In the genomic region with DNA sequence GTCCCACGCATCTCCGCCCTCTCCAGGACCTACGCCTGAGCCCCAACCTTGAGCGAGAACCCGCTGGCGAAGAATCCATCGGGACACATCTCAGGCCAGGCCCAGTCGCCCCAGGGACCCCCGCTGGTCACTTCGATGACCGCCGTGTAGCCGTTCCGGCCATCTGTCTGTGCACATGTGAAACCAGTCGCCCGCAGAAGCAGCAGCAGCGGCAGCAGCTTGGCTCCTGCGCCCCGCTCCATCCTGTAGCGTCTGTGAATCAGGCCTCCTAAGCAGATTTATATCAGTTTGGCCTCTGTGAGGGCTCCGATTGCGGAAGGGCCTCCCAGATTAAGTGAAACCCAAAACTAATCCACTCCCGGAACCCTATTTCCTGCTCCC, we compare ENCODE assay signal across 8 cellular contexts. TPM values are rescaled to one million over a fixed set of nuclear protein-coding genes. Genes with fewer than 3 reads are reported as not detected.
DNase-seq lines count a peak whose midpoint lies in the region; ATAC-seq and TF ChIP-seq lines count a peak whose summit lies in the region.

TSS of gene VMO1 (minus strand) at position 254 of the 381 bp plus-strand sequence. CDS start at position 242, 12 bp downstream.

- CTCF ChIA-PET in activated CD4-positive, alpha-beta memory T cell treated with anti-CD3 and anti-CD28 coated beads for 36 hours (lab: Charles Lee), result interaction anchor here (0.9 to 1.9 kb wide), 5 partner anchors 10 to 117 kb away, joined by 3 to 6 read pairs (median 4); partner anchors contain the start of genes CHRNE and PSMB6
- CTCF ChIA-PET in activated CD4-positive, alpha-beta memory T cell treated with anti-CD3 and anti-CD28 coated beads, Interleukin-2, amount 10 ng/mL, durations not matched to agents 7 days and 5 days (lab: Charles Lee), result interaction anchor here (0.8 to 2.0 kb wide), 6 partner anchors 10 to 105 kb away, joined by 3 to 7 read pairs (median 3); partner anchors contain the start of genes ARRB2, MED11, PSMB6 and TM4SF5

- peaks cover 45% of the 10 kb centered on the region for H3K27me3 Mint-ChIP-seq in activated CD4-positive, alpha-beta memory T cell treated with anti-CD3 and anti-CD28 coated beads for 36 hours
- H3K27me3 Mint-ChIP-seq in activated CD4-positive, alpha-beta memory T cell treated with anti-CD3 and anti-CD28 coated beads, Interleukin-2, amount 10 ng/mL, durations not matched to agents 7 days and 5 days, result peaks cover 56% of the 10 kb centered on the region
- peaks cover 58% of the 10 kb centered on the region for H3K27me3 Mint-ChIP-seq in activated T-helper 1 cell treated with anti-CD3 and anti-CD28 coated beads, Interleukin-12 subunit alpha, Interleukin-12 subunit beta, Interleukin-2, Interleukin-4 antibody, amounts not matched to agents 30 ng/mL and 10 ng/mL and 1 ng/mL, durations not matched to agents 14 hours and 24 hours and 36 hours (ENCODE audit: insufficient read depth)

- H3K27me3 ChIP-seq in liver (ENCODE audit: control insufficient read depth in 4 of 4, insufficient read depth in 4 of 4, low read length in 3 of 4) (no peaks in the 10 kb centered on the region), subcutaneous abdominal adipose tissue (ENCODE audit: control insufficient read depth in 5 of 5, insufficient read depth in 4 of 5, low read length in 5 of 5) (peaks cover 19 to 30% (median 21%) of the 10 kb centered on the region in 5 donors)

- H3K9me3 Mint-ChIP-seq in activated CD4-positive, alpha-beta memory T cell treated with anti-CD3 and anti-CD28 coated beads for 36 hours, result no peaks in the 10 kb centered on the region
- no peaks in the 10 kb centered on the region for H3K9me3 Mint-ChIP-seq in activated CD4-positive, alpha-beta memory T cell treated with anti-CD3 and anti-CD28 coated beads, Interleukin-2, amount 10 ng/mL, durations not matched to agents 7 days and 5 days
- H3K9me3 Mint-ChIP-seq in activated T-helper 1 cell treated with anti-CD3 and anti-CD28 coated beads, Interleukin-12 subunit alpha, Interleukin-12 subunit beta, Interleukin-2, Interleukin-4 antibody, amounts not matched to agents 30 ng/mL and 10 ng/mL and 1 ng/mL, durations not matched to agents 14 hours and 24 hours and 36 hours, result no peaks in the 10 kb centered on the region

- peak within 1 kb of the TSS; percentile 32 for H3K4me3 Mint-ChIP-seq in activated CD4-positive, alpha-beta memory T cell treated with anti-CD3 and anti-CD28 coated beads for 36 hours
- no peak within 1 kb of the TSS for H3K4me3 Mint-ChIP-seq in activated CD4-positive, alpha-beta memory T cell treated with anti-CD3 and anti-CD28 coated beads, Interleukin-2, amount 10 ng/mL, durations not matched to agents 7 days and 5 days
- H3K4me3 Mint-ChIP-seq in activated T-helper 1 cell treated with anti-CD3 and anti-CD28 coated beads, Interleukin-12 subunit alpha, Interleukin-12 subunit beta, Interleukin-2, Interleukin-4 antibody, amounts not matched to agents 30 ng/mL and 10 ng/mL and 1 ng/mL, durations not matched to agents 14 hours and 24 hours and 36 hours, result peak within 1 kb of the TSS; percentile 51

- intact Hi-C loops in activated CD4-positive, alpha-beta memory T cell treated with anti-CD3 and anti-CD28 coated beads for 36 hours (cut with micrococcal nuclease), result loop anchor here (2.0 kb wide), 1 partner anchor 103 kb away; no protein-coding TSS in a partner anchor
- intact Hi-C loops in activated T-helper 1 cell treated with anti-CD3 and anti-CD28 coated beads, Interleukin-12 subunit alpha, Interleukin-12 subunit beta, Interleukin-2, Interleukin-4 antibody, amounts not matched to agents 30 ng/mL and 10 ng/mL and 1 ng/mL, durations not matched to agents 14 hours and 24 hours and 36 hours (cut with micrococcal nuclease), result loop anchor here (2.0 to 5.0 kb wide), 2 partner anchors 103 to 144 kb away; partner anchors contain the start of gene ALOX15

- no peak for DNase-seq in activated CD4-positive, alpha-beta memory T cell treated with anti-CD3 and anti-CD28 coated beads for 36 hours
- DNase-seq in activated CD4-positive, alpha-beta memory T cell treated with anti-CD3 and anti-CD28 coated beads, Interleukin-2, amount 10 ng/mL, durations not matched to agents 7 days and 5 days, result no peak
- DNase-seq in activated T-helper 1 cell treated with anti-CD3 and anti-CD28 coated beads, Interleukin-12 subunit alpha, Interleukin-12 subunit beta, Interleukin-2, Interleukin-4 antibody, amounts not matched to agents 30 ng/mL and 10 ng/mL and 1 ng/mL, durations not matched to agents 14 hours and 24 hours and 36 hours (ENCODE audit: low spot score), result no peak
- DNase-seq in A172 (ENCODE audit: low spot score), result no peak
- DNase-seq in NCI-H1092 treated with DMSO at 0.1 percent for 48 hours (lab: John Stamatoyannopoulos, UW), result no peak

- H3K36me3 ChIP-seq in liver (ENCODE audit: control insufficient read depth in 4 of 4, insufficient read depth in 3 of 4, low read depth in 1 of 4, low read length in 3 of 4), result peaks cover 0 to 3% (median under 1%) of the 10 kb centered on the region in 4 donors
- H3K36me3 ChIP-seq in subcutaneous abdominal adipose tissue (ENCODE audit: control insufficient read depth in 5 of 5, insufficient read depth in 5 of 5, low read length in 5 of 5), result no peaks in the 10 kb centered on the region

- TF ChIP-seq CTCF in liver (IDR thresholded peaks at IDR 0.05; ENCODE audit: low read depth, low read length, missing input control), result no peak

- H3K4me1 Mint-ChIP-seq in activated CD4-positive, alpha-beta memory T cell treated with anti-CD3 and anti-CD28 coated beads for 36 hours (ENCODE audit: low read depth), result peaks cover 28% of the 10 kb centered on the region
- H3K4me1 Mint-ChIP-seq in activated CD4-positive, alpha-beta memory T cell treated with anti-CD3 and anti-CD28 coated beads, Interleukin-2, amount 10 ng/mL, durations not matched to agents 7 days and 5 days, result peaks cover 37% of the 10 kb centered on the region
- H3K4me1 Mint-ChIP-seq in activated T-helper 1 cell treated with anti-CD3 and anti-CD28 coated beads, Interleukin-12 subunit alpha, Interleukin-12 subunit beta, Interleukin-2, Interleukin-4 antibody, amounts not matched to agents 30 ng/mL and 10 ng/mL and 1 ng/mL, durations not matched to agents 14 hours and 24 hours and 36 hours (ENCODE audit: low read depth), result peaks cover 43% of the 10 kb centered on the region

- H3K9me3 ChIP-seq in liver (ENCODE audit: control insufficient read depth in 4 of 4, low read length in 3 of 4), result no peaks in the 10 kb centered on the region
- no peaks in the 10 kb centered on the region for H3K9me3 ChIP-seq in subcutaneous abdominal adipose tissue (ENCODE audit: control insufficient read depth in 5 of 5, low read length in 5 of 5)

- H3K27ac Mint-ChIP-seq in activated CD4-positive, alpha-beta memory T cell treated with anti-CD3 and anti-CD28 coated beads for 36 hours, result no peak within 1 kb of the TSS
- H3K27ac Mint-ChIP-seq in activated CD4-positive, alpha-beta memory T cell treated with anti-CD3 and anti-CD28 coated beads, Interleukin-2, amount 10 ng/mL, durations not matched to agents 7 days and 5 days, result no peak within 1 kb of the TSS
- H3K27ac Mint-ChIP-seq in activated T-helper 1 cell treated with anti-CD3 and anti-CD28 coated beads, Interleukin-12 subunit alpha, Interleukin-12 subunit beta, Interleukin-2, Interleukin-4 antibody, amounts not matched to agents 30 ng/mL and 10 ng/mL and 1 ng/mL, durations not matched to agents 14 hours and 24 hours and 36 hours, result no peak within 1 kb of the TSS

- H3K36me3 Mint-ChIP-seq in activated CD4-positive, alpha-beta memory T cell treated with anti-CD3 and anti-CD28 coated beads for 36 hours, result no peaks in the 10 kb centered on the region
- H3K36me3 Mint-ChIP-seq in activated CD4-positive, alpha-beta memory T cell treated with anti-CD3 and anti-CD28 coated beads, Interleukin-2, amount 10 ng/mL, durations not matched to agents 7 days and 5 days (ENCODE audit: low read depth), result no peaks in the 10 kb centered on the region
- peaks cover 4% of the 10 kb centered on the region for H3K36me3 Mint-ChIP-seq in activated T-helper 1 cell treated with anti-CD3 and anti-CD28 coated beads, Interleukin-12 subunit alpha, Interleukin-12 subunit beta, Interleukin-2, Interleukin-4 antibody, amounts not matched to agents 30 ng/mL and 10 ng/mL and 1 ng/mL, durations not matched to agents 14 hours and 24 hours and 36 hours (ENCODE audit: low read depth)

- POLR2A ChIA-PET in activated CD4-positive, alpha-beta memory T cell treated with anti-CD3 and anti-CD28 coated beads for 36 hours (lab: Charles Lee), result interaction anchor here (1.0 kb wide), 1 partner anchor 20 kb away, joined by 3 read pairs; the partner anchor contains the start of gene PLD2
- POLR2A ChIA-PET in activated CD4-positive, alpha-beta memory T cell treated with anti-CD3 and anti-CD28 coated beads, Interleukin-2, amount 10 ng/mL, durations not matched to agents 7 days and 5 days (lab: Charles Lee), result interaction anchor here (1.0 to 1.7 kb wide), 6 partner anchors 10 to 75 kb away, joined by 3 to 7 read pairs (median 4); partner anchors contain the start of genes PLD2, PSMB6 and TM4SF5

- H3K4me3 ChIP-seq in liver (ENCODE audit: low read depth in 1 of 3, low read length in 3 of 3) (no peak within 1 kb of the TSS), subcutaneous abdominal adipose tissue (ENCODE audit: low read depth in 1 of 5, low read length in 5 of 5) (peak within 1 kb of the TSS; percentile 22 to 58 (median 51))

- H3K4me1 ChIP-seq in liver (ENCODE audit: control insufficient read depth in 4 of 4, insufficient read depth in 4 of 4, low read length in 3 of 4) (peaks cover 3 to 37% (median 22%) of the 10 kb centered on the region in 4 donors), subcutaneous abdominal adipose tissue (ENCODE audit: control insufficient read depth in 5 of 5, insufficient read depth in 5 of 5, low read length in 5 of 5) (peaks cover 7 to 59% (median 48%) of the 10 kb centered on the region in 5 donors)

- H3K9ac ChIP-seq in liver (ENCODE audit: low read depth in 1 of 2, low read length in 2 of 2) (peak within 1 kb of the TSS in 1 of 2 donors; percentile 27), subcutaneous abdominal adipose tissue (ENCODE audit: low read length in 5 of 5) (peak within 1 kb of the TSS in 3 of 5 donors; percentile 32 to 53 (median 46))

- no peak for TF ChIP-seq RAD21 in liver (IDR thresholded peaks at IDR 0.05)

- peak within 1 kb of the TSS; percentile 60 to 76 for H3K27ac ChIP-seq in liver (ENCODE audit: low read depth in 1 of 2, low read length in 2 of 2)
- H3K27ac ChIP-seq in subcutaneous abdominal adipose tissue (ENCODE audit: low read depth, low read length), result no peak within 1 kb of the TSS

- no peak for ATAC-seq in GM21367 (IDR thresholded peaks at IDR 0.05; ENCODE audit: unreplicated experiment)

- 56% methylated on average over 23 of the region's 23 CpGs for WGBS in liver

RNA-seq across cellular contexts. Expression of gene VMO1, which starts in this region (rescaled TPM):
- not detected for total RNA-seq in activated CD4-positive, alpha-beta memory T cell treated with anti-CD3 and anti-CD28 coated beads for 36 hours
- total RNA-seq in activated CD4-positive, alpha-beta memory T cell treated with anti-CD3 and anti-CD28 coated beads, Interleukin-2, amount 10 ng/mL, durations not matched to agents 7 days and 5 days, result under 1 TPM in 1 of 2 experiments, not detected in 1; 0.40 TPM
- not detected in 2 replicates for total RNA-seq in activated T-helper 1 cell treated with anti-CD3 and anti-CD28 coated beads, Interleukin-12 subunit alpha, Interleukin-12 subunit beta, Interleukin-2, Interleukin-4 antibody, amounts not matched to agents 30 ng/mL and 10 ng/mL and 1 ng/mL, durations not matched to agents 14 hours and 24 hours and 36 hours
- total RNA-seq in liver, result 1 to 10 TPM; 1.7 to 1.8 TPM
- polyA plus RNA-seq in liver, result 1 to 10 TPM; 5.9 to 9.1 TPM
- not detected in 2 replicates for total RNA-seq in A172 (2014; rRNA removed; shearing (Covaris generic))

Comparison
In these comparisons a context has a peak if more than half of its experiments do, and no peak if none do; other contexts are left out.
1. H3K4me3 ChIP-seq: peak in subcutaneous abdominal adipose tissue (5 of 5); none in liver (0 of 3).